ENCODE assay signal across 1 cellular context in genomic region chr18:46677609-46678470, GRCh38.
TF ChIP-seq lines count a peak whose summit lies in the region.

No MANE protein-coding gene starts in this region.

TF ChIP-seq in GM12878, 131 proteins besides CTCF, POLR2A, EP300 and RAD21 (continued from another document):
- no peak for TF ChIP-seq ZNF622 (IDR thresholded peaks at IDR 0.05)
- no peak for TF ChIP-seq RAD51 (IDR thresholded peaks at IDR 0.05)
- TF ChIP-seq SUPT20H (IDR thresholded peaks at IDR 0.05; ENCODE audit: borderline replicate concordance, control insufficient read depth, low read depth, low read length), result no peak
- no peak for TF ChIP-seq POLR2AphosphoS2 (IDR thresholded peaks at IDR 0.05; ENCODE audit: low read depth, low read length)
- TF ChIP-seq NFXL1 (IDR thresholded peaks at IDR 0.05; ENCODE audit: borderline replicate concordance), result no peak
- TF ChIP-seq PML (IDR thresholded peaks at IDR 0.05; ENCODE audit: low read length), result no peak
- TF ChIP-seq ZNF24 (IDR thresholded peaks at IDR 0.05), result no peak
- TF ChIP-seq EED (IDR thresholded peaks at IDR 0.05; ENCODE audit: low read depth), result no peak
